In genomic region chr14:79548836-79549235, GRCh38 we compare ENCODE assay signal across 24 cellular contexts.
"Had no signal": no experiment of that assay in that cellular context is flagged by ENCODE, and none has a peak within 500 bp of the region (broad histone marks: within the 10 kb centered on the region; RNA-seq: fewer than 3 reads in every experiment).

No MANE protein-coding gene starts in this region.

- FAIRE-seq: pancreas, urothelium cell line had no signal

- H3K27me3 ChIP-seq: pancreas, stomach, testis, thyroid gland, transverse colon, upper lobe of right lung had no signal

- H3K4me3 ChIP-seq: left ventricle myocardium inferior, lung, mucosa of descending colon, pancreas, prostate gland, skin epidermis, stomach, testis, thyroid gland, transverse colon, upper lobe of right lung had no signal

- ATAC-seq: mucosa of descending colon; naive thymus-derived CD4-positive, alpha-beta T cell; natural killer cell treated with Interleukin-12 subunit alpha and Interleukin-12 subunit beta and Interleukin-15 and Interleukin-18, amount 100 ng/mL, for 72 hours; pancreas; right cardiac atrium; sciatic nerve; stimulated activated naive B cell treated with anti-CD40 and anti-IgM and Interleukin-4, amounts not matched to agents 10 μg/mL and 1 μg/mL and 100 μg/mL, for 72 hours; stimulated activated naive CD8-positive, alpha-beta T cell treated with anti-CD3 and anti-CD28 coated beads, Interleukin-15, Interleukin-2, amounts not matched to agents 100 U/mL and 50 U/mL, for 24 hours; upper lobe of right lung had no signal

- H3K9me3 ChIP-seq: mucosa of descending colon, pancreas, prostate gland, stomach, testis, thyroid gland, transverse colon, upper lobe of right lung had no signal

- H3K4me3 Mint-ChIP-seq: naive thymus-derived CD4-positive, alpha-beta T cell; natural killer cell treated with Interleukin-12 subunit alpha and Interleukin-12 subunit beta and Interleukin-15 and Interleukin-18, amount 100 ng/mL, for 72 hours; stimulated activated naive B cell treated with anti-CD40 and anti-IgM and Interleukin-4, amounts not matched to agents 10 μg/mL and 1 μg/mL and 100 μg/mL, for 72 hours had no signal

- H3K27me3 Mint-ChIP-seq: naive thymus-derived CD4-positive, alpha-beta T cell; natural killer cell treated with Interleukin-12 subunit alpha and Interleukin-12 subunit beta and Interleukin-15 and Interleukin-18, amount 100 ng/mL, for 72 hours; stimulated activated naive B cell treated with anti-CD40 and anti-IgM and Interleukin-4, amounts not matched to agents 10 μg/mL and 1 μg/mL and 100 μg/mL, for 72 hours had no signal

- H3K27ac ChIP-seq: left ventricle myocardium inferior, pancreas, prostate gland, skin epidermis, stomach, testis, thyroid gland, transverse colon, upper lobe of right lung had no signal

- H3K27ac Mint-ChIP-seq: naive thymus-derived CD4-positive, alpha-beta T cell; natural killer cell treated with Interleukin-12 subunit alpha and Interleukin-12 subunit beta and Interleukin-15 and Interleukin-18, amount 100 ng/mL, for 72 hours; stimulated activated naive B cell treated with anti-CD40 and anti-IgM and Interleukin-4, amounts not matched to agents 10 μg/mL and 1 μg/mL and 100 μg/mL, for 72 hours had no signal

- H3K4me1 Mint-ChIP-seq: naive thymus-derived CD4-positive, alpha-beta T cell; stimulated activated naive B cell treated with anti-CD40 and anti-IgM and Interleukin-4, amounts not matched to agents 10 μg/mL and 1 μg/mL and 100 μg/mL, for 72 hours had no signal

- H3K36me3 ChIP-seq: left ventricle myocardium inferior, pancreas, prostate gland, stomach, thyroid gland, transverse colon, upper lobe of right lung had no signal

- H3K9me3 Mint-ChIP-seq: natural killer cell treated with Interleukin-12 subunit alpha and Interleukin-12 subunit beta and Interleukin-15 and Interleukin-18, amount 100 ng/mL, for 72 hours had no signal

- H3K4me1 ChIP-seq: left ventricle myocardium inferior, pancreas, prostate gland, testis, thyroid gland, transverse colon, upper lobe of right lung had no signal

- DNase-seq: left ventricle myocardium inferior; midbrain; mucosa of descending colon; naive thymus-derived CD4-positive, alpha-beta T cell; nucleus accumbens; pancreas; posterior cingulate gyrus; retina; right cardiac atrium; stimulated activated CD4-positive, alpha-beta T cell treated with anti-CD3 and anti-CD28 coated beads, Interleukin-2, amount 100 ng/mL, for 24 hours; stimulated activated CD4-positive, alpha-beta T cell treated with anti-CD3 and anti-CD28 coated beads, Interleukin-4, amount 100 ng/mL, for 1 hour; stimulated activated naive B cell treated with anti-CD40 and anti-IgM and Interleukin-4, amounts not matched to agents 10 μg/mL and 1 μg/mL and 100 μg/mL, for 72 hours; stimulated activated naive CD8-positive, alpha-beta T cell treated with anti-CD3 and anti-CD28 coated beads, Interleukin-15, Interleukin-2, amounts not matched to agents 100 U/mL and 50 U/mL, for 24 hours; stomach; testis; thyroid gland; transverse colon; upper lobe of right lung had no signal

- H3K36me3 Mint-ChIP-seq: naive thymus-derived CD4-positive, alpha-beta T cell; stimulated activated naive B cell treated with anti-CD40 and anti-IgM and Interleukin-4, amounts not matched to agents 10 μg/mL and 1 μg/mL and 100 μg/mL, for 72 hours had no signal
